In the genomic region with DNA sequence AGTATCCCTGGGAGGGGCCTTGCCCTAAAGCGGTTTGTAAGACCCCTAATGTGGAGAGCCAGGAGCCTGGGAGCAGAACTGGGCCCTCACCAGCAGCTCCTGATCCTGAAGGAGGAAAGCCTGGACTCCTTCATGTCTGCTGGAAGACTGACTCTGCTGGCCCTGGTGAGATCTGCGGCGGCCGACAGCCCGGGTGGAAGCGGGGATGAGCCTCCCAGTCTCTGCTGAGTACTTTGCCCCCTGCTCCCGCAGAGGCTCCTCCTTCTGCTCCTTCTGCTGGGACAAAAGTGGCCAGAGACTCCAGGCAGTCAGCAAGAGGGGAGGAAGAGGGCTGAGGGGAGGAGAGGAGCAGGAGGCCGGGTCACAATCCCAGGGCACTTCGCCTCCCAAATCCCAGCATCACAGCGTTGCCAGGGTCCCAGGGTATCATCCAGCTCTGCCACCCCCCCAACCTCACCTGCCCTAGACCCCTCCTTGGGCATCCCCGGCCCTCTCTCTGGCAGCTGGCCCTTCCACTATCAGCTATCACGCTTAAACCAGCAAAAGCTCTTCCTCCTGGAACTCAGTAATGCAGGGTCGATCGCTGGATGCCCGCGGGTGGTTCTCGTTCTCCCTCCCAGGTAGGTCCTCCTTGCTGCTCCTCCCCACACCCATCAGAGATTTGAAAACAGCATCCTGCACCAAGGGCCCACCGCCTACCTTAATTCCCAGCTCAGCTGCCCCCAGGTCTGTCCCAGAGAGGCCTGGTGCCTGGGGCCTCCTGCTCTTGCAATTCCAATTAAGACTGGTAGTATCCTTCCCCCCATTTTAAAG, we compare ENCODE assay signal across 32 cellular contexts. TPM values are rescaled to one million over a fixed set of nuclear protein-coding genes. Genes with fewer than 3 reads are reported as not detected.
A peak's percentile ranks its signal among the peaks of the same experiment; 100 is the strongest.
DNase-seq lines count a peak whose midpoint lies in the region; ATAC-seq and TF ChIP-seq lines count a peak whose summit lies in the region.
"Had no signal": no experiment of that assay in that cellular context is flagged by ENCODE, and none has a peak within 500 bp of the region (broad histone marks: within the 10 kb centered on the region; RNA-seq: fewer than 3 reads in every experiment).

No MANE protein-coding gene starts in this region.

- H3K27me3 Mint-ChIP-seq in activated CD4-positive, alpha-beta memory T cell treated with anti-CD3 and anti-CD28 coated beads for 36 hours: no peaks in the 10 kb centered on the region
- H3K27me3 Mint-ChIP-seq in activated CD4-positive, alpha-beta memory T cell treated with anti-CD3 and anti-CD28 coated beads, Interleukin-2, amount 10 ng/mL, durations not matched to agents 7 days and 5 days: no peaks in the 10 kb centered on the region
- H3K27me3 Mint-ChIP-seq in natural killer cell (ENCODE audit: low read depth in 2 of 2): no peaks in the 10 kb centered on the region
- no peaks in the 10 kb centered on the region for H3K27me3 Mint-ChIP-seq in T-helper 2 cell treated with Interferon-gamma antibody and Interleukin-4, amounts not matched to agents 5 μg/mL and 100 μg/mL, for 36 hours (ENCODE audit: low read depth)
- H3K27me3 Mint-ChIP-seq in stimulated activated memory B cell treated with anti-CD40 and anti-IgM and Interleukin-4, amounts not matched to agents 10 μg/mL and 1 μg/mL and 100 μg/mL, for 72 hours: peaks cover 9% of the 10 kb centered on the region
- H3K27me3 Mint-ChIP-seq: activated CD4-positive, alpha-beta T cell treated with anti-CD3 and anti-CD28 coated beads, Interleukin-2, amount 10 ng/mL, durations not matched to agents 7 days and 5 days; activated naive CD8-positive, alpha-beta T cell treated with anti-CD3 and anti-CD28 coated beads for 36 hours had no signal

- TF ChIP-seq POLR2A in Peyer's patch (IDR thresholded peaks at IDR 0.05): no peak
- no peak for TF ChIP-seq POLR2A in stomach (IDR thresholded peaks at IDR 0.05)

- H3K9me3 Mint-ChIP-seq in activated CD4-positive, alpha-beta memory T cell treated with anti-CD3 and anti-CD28 coated beads for 36 hours: no peaks in the 10 kb centered on the region
- H3K9me3 Mint-ChIP-seq in activated CD4-positive, alpha-beta memory T cell treated with anti-CD3 and anti-CD28 coated beads, Interleukin-2, amount 10 ng/mL, durations not matched to agents 7 days and 5 days: no peaks in the 10 kb centered on the region
- H3K9me3 Mint-ChIP-seq in natural killer cell: no peaks in the 10 kb centered on the region
- H3K9me3 Mint-ChIP-seq in T-helper 2 cell treated with Interferon-gamma antibody and Interleukin-4, amounts not matched to agents 5 μg/mL and 100 μg/mL, for 36 hours: no peaks in the 10 kb centered on the region
- no peaks in the 10 kb centered on the region for H3K9me3 Mint-ChIP-seq in stimulated activated memory B cell treated with anti-CD40 and anti-IgM and Interleukin-4, amounts not matched to agents 10 μg/mL and 1 μg/mL and 100 μg/mL, for 72 hours
- H3K9me3 Mint-ChIP-seq: activated CD4-positive, alpha-beta T cell treated with anti-CD3 and anti-CD28 coated beads, Interleukin-2, amount 10 ng/mL, durations not matched to agents 7 days and 5 days; activated naive CD8-positive, alpha-beta T cell treated with anti-CD3 and anti-CD28 coated beads for 36 hours; activated T-helper 2 cell treated with anti-CD3 and anti-CD28 coated beads, Interferon-gamma antibody, Interleukin-2, Interleukin-4, amounts not matched to agents 10 μg/mL and 5 μg/mL and 100 μg/mL, durations not matched to agents 14 hours and 24 hours and 36 hours; CD4-positive, CD25-positive, alpha-beta regulatory T cell had no signal

- H3K27me3 ChIP-seq in Peyer's patch (no peaks in the 10 kb centered on the region), stomach (no peaks in the 10 kb centered on the region)
- H3K27me3 ChIP-seq: ascending aorta, cardiac muscle cell, esophagus squamous epithelium, left lung had no signal

- ATAC-seq in natural killer cell: no peak
- ATAC-seq in stimulated activated memory B cell treated with anti-CD40 and anti-IgM and Interleukin-4, amounts not matched to agents 10 μg/mL and 1 μg/mL and 100 μg/mL, for 72 hours: no peak
- ATAC-seq: left lung, Right ventricle myocardium inferior had no signal

- H3K4me1 ChIP-seq in Peyer's patch (no peaks in the 10 kb centered on the region), stomach (peaks cover 0 to 6% (median 0%) of the 10 kb centered on the region in 4 donors)
- H3K4me1 ChIP-seq: ascending aorta, left lung had no signal

- no peak overlapping the region for H3K27ac Mint-ChIP-seq in activated CD4-positive, alpha-beta memory T cell treated with anti-CD3 and anti-CD28 coated beads for 36 hours
- H3K27ac Mint-ChIP-seq in activated CD4-positive, alpha-beta memory T cell treated with anti-CD3 and anti-CD28 coated beads, Interleukin-2, amount 10 ng/mL, durations not matched to agents 7 days and 5 days: no peak overlapping the region
- H3K27ac Mint-ChIP-seq in natural killer cell: no peak overlapping the region
- no peak overlapping the region for H3K27ac Mint-ChIP-seq in T-helper 2 cell treated with Interferon-gamma antibody and Interleukin-4, amounts not matched to agents 5 μg/mL and 100 μg/mL, for 36 hours
- no peak overlapping the region for H3K27ac Mint-ChIP-seq in stimulated activated memory B cell treated with anti-CD40 and anti-IgM and Interleukin-4, amounts not matched to agents 10 μg/mL and 1 μg/mL and 100 μg/mL, for 72 hours
- H3K27ac Mint-ChIP-seq: activated CD4-positive, alpha-beta T cell treated with anti-CD3 and anti-CD28 coated beads, Interleukin-2, amount 10 ng/mL, durations not matched to agents 7 days and 5 days; activated naive CD8-positive, alpha-beta T cell treated with anti-CD3 and anti-CD28 coated beads for 36 hours; activated T-helper 2 cell treated with anti-CD3 and anti-CD28 coated beads, Interferon-gamma antibody, Interleukin-2, Interleukin-4, amounts not matched to agents 10 μg/mL and 5 μg/mL and 100 μg/mL, durations not matched to agents 14 hours and 24 hours and 36 hours had no signal

- no peak for TF ChIP-seq EP300 in stomach (IDR thresholded peaks at IDR 0.05)

- H3K9me3 ChIP-seq in Peyer's patch (no peaks in the 10 kb centered on the region), stomach (no peaks in the 10 kb centered on the region)
- H3K9me3 ChIP-seq: ascending aorta, esophagus squamous epithelium, left lung had no signal

- POLR2A ChIA-PET in activated CD4-positive, alpha-beta memory T cell treated with anti-CD3 and anti-CD28 coated beads for 36 hours (lab: Charles Lee): no interaction called here
- POLR2A ChIA-PET in activated CD4-positive, alpha-beta memory T cell treated with anti-CD3 and anti-CD28 coated beads, Interleukin-2, amount 10 ng/mL, durations not matched to agents 7 days and 5 days (lab: Charles Lee): no interaction called here

- no peak overlapping the region for H3K4me3 ChIP-seq in Peyer's patch
- no peak overlapping the region for H3K4me3 ChIP-seq in stomach
- H3K4me3 ChIP-seq: ascending aorta, cardiac muscle cell, esophagus squamous epithelium, left lung, smooth muscle cell had no signal

- no peak for TF ChIP-seq CTCF in Peyer's patch (IDR thresholded peaks at IDR 0.05)
- TF ChIP-seq CTCF in natural killer cell (IDR thresholded peaks at IDR 0.05): no peak
- no peak for TF ChIP-seq CTCF in stomach (IDR thresholded peaks at IDR 0.05)

- intact Hi-C loops in activated CD4-positive, alpha-beta memory T cell treated with anti-CD3 and anti-CD28 coated beads for 36 hours (cut with micrococcal nuclease): no loop called here
- intact Hi-C loops in natural killer cell (cut with micrococcal nuclease): no loop called here
- intact Hi-C loops in stomach (cut with DNase I; ENCODE audit: low total_unique reads): no loop called here

- peak; percentile 3 for DNase-seq in activated CD4-positive, alpha-beta memory T cell treated with anti-CD3 and anti-CD28 coated beads for 36 hours
- no peak for DNase-seq in activated CD4-positive, alpha-beta memory T cell treated with anti-CD3 and anti-CD28 coated beads, Interleukin-2, amount 10 ng/mL, durations not matched to agents 7 days and 5 days
- DNase-seq in Peyer's patch: peak in 2 of 3 donors; percentile 47 to 57
- peak; percentile 12 for DNase-seq in natural killer cell
- peak; percentile 20 for DNase-seq in stomach
- DNase-seq in T-helper 2 cell treated with Interferon-gamma antibody and Interleukin-4, amounts not matched to agents 5 μg/mL and 100 μg/mL, for 36 hours (ENCODE audit: low spot score): no peak
- no peak for DNase-seq in DMS 273 (lab: John Stamatoyannopoulos, UW; ENCODE audit: unreplicated experiment)
- DNase-seq: activated CD4-positive, alpha-beta T cell treated with anti-CD3 and anti-CD28 coated beads, Interleukin-2, amount 10 ng/mL, durations not matched to agents 7 days and 5 days; activated naive CD8-positive, alpha-beta T cell treated with anti-CD3 and anti-CD28 coated beads for 36 hours; CD4-positive, CD25-positive, alpha-beta regulatory T cell; DMS 273 treated with DMSO at 0.1 percent for 48 hours; EL; esophagus squamous epithelium; foreskin melanocyte; GOT3; Kasumi-1; left lung; NCI-H146; OCI-M1; stimulated activated CD4-positive, alpha-beta T cell treated with anti-CD3 and anti-CD28 coated beads, Interleukin-2, amount 100 ng/mL, for 24 hours; WERI-Rb-1 had no signal

- CTCF ChIA-PET in activated CD4-positive, alpha-beta memory T cell treated with anti-CD3 and anti-CD28 coated beads for 36 hours (lab: Charles Lee): no interaction called here
- CTCF ChIA-PET in activated CD4-positive, alpha-beta memory T cell treated with anti-CD3 and anti-CD28 coated beads, Interleukin-2, amount 10 ng/mL, durations not matched to agents 7 days and 5 days (lab: Charles Lee): no interaction called here

- H3K27ac ChIP-seq in Peyer's patch (no peak overlapping the region), stomach (no peak overlapping the region)
- H3K27ac ChIP-seq: ascending aorta, cardiac muscle cell, esophagus squamous epithelium, HL-60, left lung, WERI-Rb-1 had no signal

- no peaks in the 10 kb centered on the region for H3K36me3 Mint-ChIP-seq in activated CD4-positive, alpha-beta memory T cell treated with anti-CD3 and anti-CD28 coated beads for 36 hours
- no peaks in the 10 kb centered on the region for H3K36me3 Mint-ChIP-seq in activated CD4-positive, alpha-beta memory T cell treated with anti-CD3 and anti-CD28 coated beads, Interleukin-2, amount 10 ng/mL, durations not matched to agents 7 days and 5 days (ENCODE audit: low read depth)
- H3K36me3 Mint-ChIP-seq in natural killer cell: no peaks in the 10 kb centered on the region
- H3K36me3 Mint-ChIP-seq in T-helper 2 cell treated with Interferon-gamma antibody and Interleukin-4, amounts not matched to agents 5 μg/mL and 100 μg/mL, for 36 hours (ENCODE audit: low read depth): no peaks in the 10 kb centered on the region
- no peaks in the 10 kb centered on the region for H3K36me3 Mint-ChIP-seq in stimulated activated memory B cell treated with anti-CD40 and anti-IgM and Interleukin-4, amounts not matched to agents 10 μg/mL and 1 μg/mL and 100 μg/mL, for 72 hours
- H3K36me3 Mint-ChIP-seq: activated naive CD8-positive, alpha-beta T cell treated with anti-CD3 and anti-CD28 coated beads for 36 hours; CD4-positive, CD25-positive, alpha-beta regulatory T cell had no signal

- no peak overlapping the region for H3K4me3 Mint-ChIP-seq in activated CD4-positive, alpha-beta memory T cell treated with anti-CD3 and anti-CD28 coated beads for 36 hours
- H3K4me3 Mint-ChIP-seq in activated CD4-positive, alpha-beta memory T cell treated with anti-CD3 and anti-CD28 coated beads, Interleukin-2, amount 10 ng/mL, durations not matched to agents 7 days and 5 days: no peak overlapping the region
- no peak overlapping the region for H3K4me3 Mint-ChIP-seq in natural killer cell
- H3K4me3 Mint-ChIP-seq in T-helper 2 cell treated with Interferon-gamma antibody and Interleukin-4, amounts not matched to agents 5 μg/mL and 100 μg/mL, for 36 hours: no peak overlapping the region
- H3K4me3 Mint-ChIP-seq in stimulated activated memory B cell treated with anti-CD40 and anti-IgM and Interleukin-4, amounts not matched to agents 10 μg/mL and 1 μg/mL and 100 μg/mL, for 72 hours: no peak overlapping the region
- H3K4me3 Mint-ChIP-seq: activated CD4-positive, alpha-beta T cell treated with anti-CD3 and anti-CD28 coated beads, Interleukin-2, amount 10 ng/mL, durations not matched to agents 7 days and 5 days; activated naive CD8-positive, alpha-beta T cell treated with anti-CD3 and anti-CD28 coated beads for 36 hours; CD4-positive, CD25-positive, alpha-beta regulatory T cell had no signal

- H3K4me1 Mint-ChIP-seq in activated CD4-positive, alpha-beta memory T cell treated with anti-CD3 and anti-CD28 coated beads for 36 hours (ENCODE audit: low read depth): no peaks in the 10 kb centered on the region
- no peaks in the 10 kb centered on the region for H3K4me1 Mint-ChIP-seq in activated CD4-positive, alpha-beta memory T cell treated with anti-CD3 and anti-CD28 coated beads, Interleukin-2, amount 10 ng/mL, durations not matched to agents 7 days and 5 days
- no peaks in the 10 kb centered on the region for H3K4me1 Mint-ChIP-seq in natural killer cell
- H3K4me1 Mint-ChIP-seq in T-helper 2 cell treated with Interferon-gamma antibody and Interleukin-4, amounts not matched to agents 5 μg/mL and 100 μg/mL, for 36 hours (ENCODE audit: low read depth): no peaks in the 10 kb centered on the region
- no peaks in the 10 kb centered on the region for H3K4me1 Mint-ChIP-seq in stimulated activated memory B cell treated with anti-CD40 and anti-IgM and Interleukin-4, amounts not matched to agents 10 μg/mL and 1 μg/mL and 100 μg/mL, for 72 hours
- H3K4me1 Mint-ChIP-seq: activated CD4-positive, alpha-beta T cell treated with anti-CD3 and anti-CD28 coated beads, Interleukin-2, amount 10 ng/mL, durations not matched to agents 7 days and 5 days; activated naive CD8-positive, alpha-beta T cell treated with anti-CD3 and anti-CD28 coated beads for 36 hours; CD4-positive, CD25-positive, alpha-beta regulatory T cell had no signal

- H3K36me3 ChIP-seq in Peyer's patch (no peaks in the 10 kb centered on the region), stomach (no peaks in the 10 kb centered on the region)
- H3K36me3 ChIP-seq: ascending aorta, cardiac muscle cell, esophagus squamous epithelium, left lung, WERI-Rb-1 had no signal

- WGBS in stomach, 5 donors: 85 to 91% (median 88%) methylated on average over 14 to 18 of the region's 18 CpGs

RNA-seq across cellular contexts. Expression of a gene that starts 7.9 kb away (rescaled TPM):
- total RNA-seq in activated CD4-positive, alpha-beta memory T cell treated with anti-CD3 and anti-CD28 coated beads for 36 hours: not detected
- total RNA-seq in activated CD4-positive, alpha-beta memory T cell treated with anti-CD3 and anti-CD28 coated beads, Interleukin-2, amount 10 ng/mL, durations not matched to agents 7 days and 5 days: not detected
- not detected for total RNA-seq in Peyer's patch
- total RNA-seq in natural killer cell: under 1 TPM in 1 of 3 donors, not detected in 2; 0.16 TPM
- total RNA-seq in stomach: not detected
- polyA plus RNA-seq in stomach: not detected
- total RNA-seq: activated CD4-positive, alpha-beta T cell treated with anti-CD3 and anti-CD28 coated beads, Interleukin-2, amount 10 ng/mL, durations not matched to agents 7 days and 5 days; activated naive CD8-positive, alpha-beta T cell treated with anti-CD3 and anti-CD28 coated beads for 36 hours; activated T-helper 2 cell treated with anti-CD3 and anti-CD28 coated beads, Interferon-gamma antibody, Interleukin-2, Interleukin-4, amounts not matched to agents 10 μg/mL and 5 μg/mL and 100 μg/mL, durations not matched to agents 14 hours and 24 hours and 36 hours; ascending aorta; cardiac muscle cell; CD4-positive, CD25-positive, alpha-beta regulatory T cell; esophagus squamous epithelium; left lung; NCI-H460; omental fat pad; renal cortical epithelial cell; Right ventricle myocardium inferior; smooth muscle cell; urinary bladder had no signal
- polyA plus RNA-seq: cardiac muscle cell; CD4-positive, CD25-positive, alpha-beta regulatory T cell; smooth muscle cell; urinary bladder had no signal

RNA-seq across cellular contexts. Expression of a gene that starts 38.5 kb away (rescaled TPM):
- 10 to 100 TPM; 65.6 to 67.0 TPM for total RNA-seq in activated CD4-positive, alpha-beta memory T cell treated with anti-CD3 and anti-CD28 coated beads for 36 hours
- total RNA-seq in activated CD4-positive, alpha-beta memory T cell treated with anti-CD3 and anti-CD28 coated beads, Interleukin-2, amount 10 ng/mL, durations not matched to agents 7 days and 5 days: 10 to 100 TPM; 25.8 to 28.5 TPM
- 100 to 1,000 TPM in 1 of 4 donors, 10 to 100 TPM in 3; 31.4 to 101 (median 82.1) TPM for total RNA-seq in Peyer's patch
- 10 to 100 TPM; 33.7 to 48.4 (median 47.8) TPM for total RNA-seq in natural killer cell
- 10 to 100 TPM in 4 of 5 donors, 1 to 10 TPM in 1; 1.2 to 65.5 (median 32.5) TPM for total RNA-seq in stomach
- 1 to 10 TPM; 3.7 to 7.6 (median 6.0) TPM for polyA plus RNA-seq in stomach

Comparison
In these comparisons a context has a peak if more than half of its experiments do, and no peak if none do; other contexts are left out.
1. DNase-seq: peak in activated CD4-positive, alpha-beta memory T cell treated with anti-CD3 and anti-CD28 coated beads for 36 hours (single experiment), Peyer's patch (2 of 3), natural killer cell (single experiment) and stomach (single experiment); none in activated CD4-positive, alpha-beta memory T cell treated with anti-CD3 and anti-CD28 coated beads, Interleukin-2, amount 10 ng/mL, durations not matched to agents 7 days and 5 days (single experiment), T-helper 2 cell treated with Interferon-gamma antibody and Interleukin-4, amounts not matched to agents 5 μg/mL and 100 μg/mL, for 36 hours (single experiment) and DMS 273 (single experiment).